Comparison of ENCODE assay signal across 23 cellular contexts in genomic region chr3:165346503-165346902, GRCh38.
DNase-seq lines count a peak whose midpoint lies in the region; ATAC-seq and TF ChIP-seq lines count a peak whose summit lies in the region.
"Had no signal": no experiment of that assay in that cellular context is flagged by ENCODE, and none has a peak within 500 bp of the region (broad histone marks: within the 10 kb centered on the region; RNA-seq: fewer than 3 reads in every experiment).

No MANE protein-coding gene starts in this region.

- H3K4me1 Mint-ChIP-seq in WTC11: peaks cover 7% of the 10 kb centered on the region
- H3K4me1 Mint-ChIP-seq in activated CD8-positive, alpha-beta T cell treated with anti-CD3 and anti-CD28 coated beads, Interleukin-2, amount 10 ng/mL, durations not matched to agents 7 days and 5 days (ENCODE audit: low read depth): no peaks in the 10 kb centered on the region
- H3K4me1 Mint-ChIP-seq in stimulated activated naive CD8-positive, alpha-beta T cell treated with anti-CD3 and anti-CD28 coated beads, Interleukin-15, amount 100 ng/mL, for 72 hours: no peaks in the 10 kb centered on the region
- H3K4me1 Mint-ChIP-seq: T-helper 17 cell had no signal

- no peaks in the 10 kb centered on the region for H3K9me2 ChIP-seq in HCT116 (ENCODE audit: insufficient read depth)

- H4K20me1 ChIP-seq in HCT116 (ENCODE audit: insufficient read depth): no peaks in the 10 kb centered on the region

- H2AFZ ChIP-seq in HCT116 (ENCODE audit: low read depth, low read length, poor library complexity, severe bottlenecking): no peak overlapping the region

- TF ChIP-seq POLR2A in HCT116 (IDR thresholded peaks at IDR 0.05; ENCODE audit: borderline replicate concordance, extremely low read depth, insufficient read depth, insufficient read length): no peak

- DNase-seq in DMS53 (lab: John Stamatoyannopoulos, UW) (peak; percentile 3), DMS53 treated with DMSO at 0.1 percent for 48 hours (lab: John Stamatoyannopoulos, UW; ENCODE audit: unreplicated experiment) (no peak), HCT116 (ENCODE audit: low read depth, low spot score) (no peak), WTC11 (ENCODE audit: low spot score) (no peak), iPS-NIHi7 (ENCODE audit: extremely low spot score) (peak; percentile 6)
- no peak for DNase-seq in activated CD8-positive, alpha-beta T cell treated with anti-CD3 and anti-CD28 coated beads, Interleukin-2, amount 10 ng/mL, durations not matched to agents 7 days and 5 days
- DNase-seq in stimulated activated naive CD8-positive, alpha-beta T cell treated with anti-CD3 and anti-CD28 coated beads, Interleukin-15, amount 100 ng/mL, for 72 hours: no peak
- DNase-seq: COR-L47, DMS153, GDM1, IMR-90, NCI-H1105, NCI-H146, NCI-H2029, NCI-H2227 treated with DMSO at 0.1 percent for 48 hours, NCI-H510A, NCI-H774, RPMI8226, SHP77, SW 1271, T-helper 17 cell had no signal

- ATAC-seq in HCT116: no peak
- peak; percentile 88 for ATAC-seq in WTC11
- ATAC-seq in activated CD8-positive, alpha-beta T cell treated with anti-CD3 and anti-CD28 coated beads, Interleukin-2, amount 10 ng/mL, durations not matched to agents 7 days and 5 days: no peak
- ATAC-seq in stimulated activated naive CD8-positive, alpha-beta T cell treated with anti-CD3 and anti-CD28 coated beads, Interleukin-15, amount 100 ng/mL, for 72 hours: no peak
- ATAC-seq in GM18858 (IDR thresholded peaks at IDR 0.05; ENCODE audit: unreplicated experiment): no peak
- ATAC-seq: T-helper 17 cell had no signal

- no peak overlapping the region for H3K9ac ChIP-seq in HCT116 (ENCODE audit: low read length)

- H3K4me1 ChIP-seq in HCT116 (ENCODE audit: control insufficient read depth in 1 of 2, insufficient read depth in 2 of 2, low read length in 2 of 2): no peaks in the 10 kb centered on the region

- H3K79me2 ChIP-seq in HCT116 (ENCODE audit: insufficient read depth, low read length): no peaks in the 10 kb centered on the region

- H3K36me3 ChIP-seq in HCT116 (ENCODE audit: control insufficient read depth in 1 of 2, insufficient read depth in 2 of 2, low read length in 2 of 2): no peaks in the 10 kb centered on the region

- H3K4me2 ChIP-seq in HCT116 (ENCODE audit: low read length): no peak overlapping the region

- intact Hi-C loops in HCT116 (cut with micrococcal nuclease): no loop called here

- RAD21 ChIA-PET in HCT116 (lab: Charles Lee; ENCODE audit: low non-redundant PET in 1 of 2, low total read pairs in 2 of 2, uncharacterized antibody in 2 of 2, unreplicated experiment in 2 of 2): no interaction called here

- BruUV-seq in HCT116 (replicated peaks; lab: Mats Ljungman, UMichigan): no TSS peak

- no peaks in the 10 kb centered on the region for H3K9me3 ChIP-seq in HCT116 (ENCODE audit: control insufficient read depth in 1 of 2, insufficient read depth in 1 of 2, low read depth in 1 of 2, low read length in 2 of 2)

- H3K9me3 Mint-ChIP-seq in WTC11: peaks cover 4% of the 10 kb centered on the region; the same call in 1 of the 2 replicates
- peaks cover 8% of the 10 kb centered on the region for H3K9me3 Mint-ChIP-seq in activated CD8-positive, alpha-beta T cell treated with anti-CD3 and anti-CD28 coated beads, Interleukin-2, amount 10 ng/mL, durations not matched to agents 7 days and 5 days (ENCODE audit: insufficient read depth)
- peaks cover 12 to 15% of the 10 kb centered on the region in 2 donors for H3K9me3 Mint-ChIP-seq in stimulated activated naive CD8-positive, alpha-beta T cell treated with anti-CD3 and anti-CD28 coated beads, Interleukin-15, amount 100 ng/mL, for 72 hours

- no peak overlapping the region for H3K27ac ChIP-seq in HCT116 (ENCODE audit: low read depth, low read length)
- H3K27ac ChIP-seq: SK-N-MC had no signal

- 0 out of 2 replicates have a peak, but pooled peaks have one; percentile 14 for TF ChIP-seq RAD21 in HCT116 (IDR thresholded peaks at IDR 0.05; ENCODE audit: low read depth)

- H3K27ac Mint-ChIP-seq in WTC11: no peak overlapping the region
- no peak overlapping the region for H3K27ac Mint-ChIP-seq in activated CD8-positive, alpha-beta T cell treated with anti-CD3 and anti-CD28 coated beads, Interleukin-2, amount 10 ng/mL, durations not matched to agents 7 days and 5 days
- no peak overlapping the region for H3K27ac Mint-ChIP-seq in stimulated activated naive CD8-positive, alpha-beta T cell treated with anti-CD3 and anti-CD28 coated beads, Interleukin-15, amount 100 ng/mL, for 72 hours
- H3K27ac Mint-ChIP-seq: T-helper 17 cell had no signal

- TF ChIP-seq CTCF in HCT116 (IDR thresholded peaks at IDR 0.05 in 2 of 3, conservative IDR thresholded peaks at IDR 0.05 in 1 of 3; ENCODE audit: borderline replicate concordance in 1 of 3, insufficient read depth in 1 of 3, low read depth in 2 of 3, low read length in 2 of 3) (peak in 1 of 3 experiments; percentile 26; a peak in 2 of 6 replicates), WTC11 (IDR thresholded peaks at IDR 0.05) (no peak)

- no peaks in the 10 kb centered on the region for H3K27me3 ChIP-seq in HCT116 (ENCODE audit: insufficient read depth, low read length)

- no peak overlapping the region for H3K4me3 Mint-ChIP-seq in WTC11
- no peak overlapping the region for H3K4me3 Mint-ChIP-seq in activated CD8-positive, alpha-beta T cell treated with anti-CD3 and anti-CD28 coated beads, Interleukin-2, amount 10 ng/mL, durations not matched to agents 7 days and 5 days
- H3K4me3 Mint-ChIP-seq in stimulated activated naive CD8-positive, alpha-beta T cell treated with anti-CD3 and anti-CD28 coated beads, Interleukin-15, amount 100 ng/mL, for 72 hours: no peak overlapping the region
- H3K4me3 Mint-ChIP-seq: T-helper 17 cell had no signal

- peaks cover 2% of the 10 kb centered on the region; the same call in 1 of the 2 replicates for H3K36me3 Mint-ChIP-seq in WTC11
- H3K36me3 Mint-ChIP-seq in activated CD8-positive, alpha-beta T cell treated with anti-CD3 and anti-CD28 coated beads, Interleukin-2, amount 10 ng/mL, durations not matched to agents 7 days and 5 days (ENCODE audit: low read depth): no peaks in the 10 kb centered on the region

- H3K4me3 ChIP-seq in HCT116 (replicated peaks in 1 of 2; ENCODE audit: low read depth in 1 of 2, low read length in 2 of 2): no peak overlapping the region
- H3K4me3 ChIP-seq: SK-N-MC had no signal

- CTCF ChIA-PET in HCT116 (lab: Charles Lee): no interaction called here
- CTCF ChIA-PET in WTC11 (lab: Charles Lee): interaction anchor here (0.7 kb wide), 1 partner anchor 547 kb away, joined by 3 read pairs; no protein-coding TSS in a partner anchor
- CTCF ChIA-PET in activated CD8-positive, alpha-beta T cell treated with anti-CD3 and anti-CD28 coated beads, Interleukin-2, amount 10 ng/mL, durations not matched to agents 7 days and 5 days (lab: Charles Lee): no interaction called here

- POLR2A ChIA-PET in HCT116 (lab: Charles Lee): no interaction called here
- POLR2A ChIA-PET in WTC11 (lab: Charles Lee): no interaction called here
- POLR2A ChIA-PET in activated CD8-positive, alpha-beta T cell treated with anti-CD3 and anti-CD28 coated beads, Interleukin-2, amount 10 ng/mL, durations not matched to agents 7 days and 5 days (lab: Charles Lee): no interaction called here

- no peaks in the 10 kb centered on the region for H3K27me3 Mint-ChIP-seq in WTC11 (ENCODE audit: low read depth)
- no peaks in the 10 kb centered on the region for H3K27me3 Mint-ChIP-seq in activated CD8-positive, alpha-beta T cell treated with anti-CD3 and anti-CD28 coated beads, Interleukin-2, amount 10 ng/mL, durations not matched to agents 7 days and 5 days (ENCODE audit: low read depth)
- no peaks in the 10 kb centered on the region for H3K27me3 Mint-ChIP-seq in stimulated activated naive CD8-positive, alpha-beta T cell treated with anti-CD3 and anti-CD28 coated beads, Interleukin-15, amount 100 ng/mL, for 72 hours
- H3K27me3 Mint-ChIP-seq: T-helper 17 cell had no signal

TF ChIP-seq in HCT116, 20 proteins besides CTCF, POLR2A, EP300 and RAD21:
- TF ChIP-seq MAX (IDR thresholded peaks at IDR 0.05) (no peak), SP1 (IDR thresholded peaks at IDR 0.05; ENCODE audit: low read depth) (no peak)
TF ChIP-seq in HCT116: peak in this region for 0.

TF ChIP-seq in WTC11, 78 proteins besides CTCF, POLR2A, EP300 and RAD21 (continues in another document):
- TF ChIP-seq ZNF138 (CRISPR knock-in tag; conservative IDR thresholded peaks at IDR 0.05): no peak
- TF ChIP-seq AR (CRISPR knock-in tag; IDR thresholded peaks at IDR 0.05): no peak
- TF ChIP-seq, protein P1, sequence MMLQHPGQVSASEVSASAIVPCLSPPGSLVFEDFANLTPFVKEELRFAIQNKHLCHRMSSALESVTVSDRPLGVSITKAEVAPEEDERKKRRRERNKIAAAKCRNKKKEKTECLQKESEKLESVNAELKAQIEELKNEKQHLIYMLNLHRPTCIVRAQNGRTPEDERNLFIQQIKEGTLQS (CRISPR knock-in tag; conservative IDR thresholded peaks at IDR 0.05): no peak
- no peak for TF ChIP-seq ESRRA (CRISPR knock-in tag; IDR thresholded peaks at IDR 0.05; ENCODE audit: borderline replicate concordance)
- TF ChIP-seq, protein P2, sequence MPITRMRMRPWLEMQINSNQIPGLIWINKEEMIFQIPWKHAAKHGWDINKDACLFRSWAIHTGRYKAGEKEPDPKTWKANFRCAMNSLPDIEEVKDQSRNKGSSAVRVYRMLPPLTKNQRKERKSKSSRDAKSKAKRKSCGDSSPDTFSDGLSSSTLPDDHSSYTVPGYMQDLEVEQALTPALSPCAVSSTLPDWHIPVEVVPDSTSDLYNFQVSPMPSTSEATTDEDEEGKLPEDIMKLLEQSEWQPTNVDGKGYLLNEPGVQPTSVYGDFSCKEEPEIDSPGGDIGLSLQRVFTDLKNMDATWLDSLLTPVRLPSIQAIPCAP (CRISPR knock-in tag; IDR thresholded peaks at IDR 0.05): no peak

Comparison
In these comparisons a context has a peak if more than half of its experiments do, and no peak if none do; other contexts are left out.
1. DNase-seq: peak in DMS53 (single experiment) and iPS-NIHi7 (single experiment); none in DMS53 treated with DMSO at 0.1 percent for 48 hours (single experiment), HCT116 (single experiment), WTC11 (single experiment), activated CD8-positive, alpha-beta T cell treated with anti-CD3 and anti-CD28 coated beads, Interleukin-2, amount 10 ng/mL, durations not matched to agents 7 days and 5 days (single experiment) and stimulated activated naive CD8-positive, alpha-beta T cell treated with anti-CD3 and anti-CD28 coated beads, Interleukin-15, amount 100 ng/mL, for 72 hours (0 of 2).